Comparison of ENCODE assay signal across 30 cellular contexts in genomic region chr20:29430531-29430930, GRCh38.
"Had no signal": no experiment of that assay in that cellular context is flagged by ENCODE, and none has a peak within 500 bp of the region (broad histone marks: within the 10 kb centered on the region; RNA-seq: fewer than 3 reads in every experiment).

No MANE protein-coding gene starts in this region.

- H3K4me1 Mint-ChIP-seq: activated CD4-positive, alpha-beta memory T cell treated with anti-CD3 and anti-CD28 coated beads, Interleukin-2, amount 10 ng/mL, durations not matched to agents 7 days and 5 days; activated CD4-positive, alpha-beta T cell treated with anti-CD3 and anti-CD28 coated beads, Interleukin-2, amount 10 ng/mL, durations not matched to agents 7 days and 5 days; activated naive CD4-positive, alpha-beta T cell treated with anti-CD3 and anti-CD28 coated beads, Interleukin-2, amount 10 ng/mL, durations not matched to agents 7 days and 5 days; activated naive CD8-positive, alpha-beta T cell treated with anti-CD3 and anti-CD28 coated beads, Interleukin-2, amount 10 ng/mL, durations not matched to agents 7 days and 5 days; WTC11 had no signal

- H3K9me3 Mint-ChIP-seq: activated naive CD4-positive, alpha-beta T cell treated with anti-CD3 and anti-CD28 coated beads, Interleukin-2, amount 50 U/mL, for 72 hours; activated T-cell treated with anti-CD3 and anti-CD28 coated beads, Interleukin-2, amount 50 U/mL, for 24 hours; activated T-cell treated with anti-CD3 and anti-CD28 coated beads, Interleukin-2, amount 50 U/mL, for 72 hours had no signal

- H3K36me3 Mint-ChIP-seq: activated naive CD4-positive, alpha-beta T cell treated with anti-CD3 and anti-CD28 coated beads, Interleukin-2, amount 10 ng/mL, durations not matched to agents 7 days and 5 days; activated naive CD4-positive, alpha-beta T cell treated with anti-CD3 and anti-CD28 coated beads, Interleukin-2, amount 50 U/mL, for 72 hours; activated naive CD8-positive, alpha-beta T cell treated with anti-CD3 and anti-CD28 coated beads, Interleukin-2, amount 10 ng/mL, durations not matched to agents 7 days and 5 days had no signal

- H3K27me3 ChIP-seq: brain microvascular endothelial cell had no signal

- FAIRE-seq: astrocyte, bronchial epithelial cell, colon, endometrium, endothelial cell of umbilical vein had no signal

- ATAC-seq: activated naive CD4-positive, alpha-beta T cell treated with anti-CD3 and anti-CD28 coated beads, Interleukin-2, amount 50 U/mL, for 72 hours; activated T-cell treated with anti-CD3 and anti-CD28 coated beads, Interleukin-2, amount 50 U/mL, for 72 hours; WTC11 had no signal

- H3K27ac Mint-ChIP-seq: activated CD4-positive, alpha-beta memory T cell treated with anti-CD3 and anti-CD28 coated beads, Interleukin-2, amount 10 ng/mL, durations not matched to agents 7 days and 5 days; activated CD4-positive, alpha-beta T cell treated with anti-CD3 and anti-CD28 coated beads, Interleukin-2, amount 10 ng/mL, durations not matched to agents 7 days and 5 days; activated naive CD4-positive, alpha-beta T cell treated with anti-CD3 and anti-CD28 coated beads, Interleukin-2, amount 10 ng/mL, durations not matched to agents 7 days and 5 days; activated naive CD4-positive, alpha-beta T cell treated with anti-CD3 and anti-CD28 coated beads, Interleukin-2, amount 50 U/mL, for 72 hours; activated naive CD8-positive, alpha-beta T cell treated with anti-CD3 and anti-CD28 coated beads, Interleukin-2, amount 10 ng/mL, durations not matched to agents 7 days and 5 days; activated T-cell treated with anti-CD3 and anti-CD28 coated beads, Interleukin-2, amount 50 U/mL, for 24 hours; activated T-cell treated with anti-CD3 and anti-CD28 coated beads, Interleukin-2, amount 50 U/mL, for 72 hours; WTC11 had no signal

- H3K36me3 ChIP-seq: brain microvascular endothelial cell, esophagus squamous epithelium had no signal

- H3K4me3 Mint-ChIP-seq: activated CD4-positive, alpha-beta memory T cell treated with anti-CD3 and anti-CD28 coated beads, Interleukin-2, amount 10 ng/mL, durations not matched to agents 7 days and 5 days; activated CD4-positive, alpha-beta T cell treated with anti-CD3 and anti-CD28 coated beads, Interleukin-2, amount 10 ng/mL, durations not matched to agents 7 days and 5 days; activated naive CD4-positive, alpha-beta T cell treated with anti-CD3 and anti-CD28 coated beads, Interleukin-2, amount 10 ng/mL, durations not matched to agents 7 days and 5 days; activated naive CD8-positive, alpha-beta T cell treated with anti-CD3 and anti-CD28 coated beads, Interleukin-2, amount 10 ng/mL, durations not matched to agents 7 days and 5 days; activated T-cell treated with anti-CD3 and anti-CD28 coated beads, Interleukin-2, amount 50 U/mL, for 24 hours; activated T-cell treated with anti-CD3 and anti-CD28 coated beads, Interleukin-2, amount 50 U/mL, for 72 hours; WTC11 had no signal

- DNase-seq: activated CD4-positive, alpha-beta memory T cell treated with anti-CD3 and anti-CD28 coated beads, Interleukin-2, amount 10 ng/mL, durations not matched to agents 7 days and 5 days; activated CD4-positive, alpha-beta T cell treated with anti-CD3 and anti-CD28 coated beads for 1 hour; activated CD4-positive, alpha-beta T cell treated with anti-CD3 and anti-CD28 coated beads for 4 hours; activated CD4-positive, alpha-beta T cell treated with anti-CD3 and anti-CD28 coated beads, Interleukin-2, amount 10 ng/mL, durations not matched to agents 7 days and 5 days; activated CD4-positive, alpha-beta T cell treated with anti-CD3 and anti-CD28 coated beads, Interleukin-2, amount 50 U/mL, for 4 hours; activated CD8-positive, alpha-beta memory T cell treated with anti-CD3 and anti-CD28 coated beads, Interleukin-2, amount 50 U/mL, for 48 hours; activated gamma-delta T cell; activated naive CD4-positive, alpha-beta T cell; activated naive CD4-positive, alpha-beta T cell treated with anti-CD3 and anti-CD28 coated beads, Interleukin-2, amount 10 ng/mL, durations not matched to agents 7 days and 5 days; activated naive CD8-positive, alpha-beta T cell treated with anti-CD3 and anti-CD28 coated beads, Interleukin-2, amount 10 ng/mL, durations not matched to agents 7 days and 5 days; activated T-cell treated with anti-CD3 and anti-CD28 coated beads for 4 hours; activated T-cell treated with anti-CD3 and anti-CD28 coated beads, Interleukin-2, amount 50 U/mL, for 24 hours; activated T-cell treated with anti-CD3 and anti-CD28 coated beads, Interleukin-2, amount 50 U/mL, for 72 hours; amniotic stem cell; anterior cingulate cortex; brain microvascular endothelial cell; caudate nucleus; cortex of kidney; effector CD8-positive, alpha-beta T cell; esophagus squamous epithelium; foreskin melanocyte; head of caudate nucleus; T-helper 2 cell had no signal

- H3K4me3 ChIP-seq: esophagus squamous epithelium had no signal
